6 cellular contexts compared by ENCODE assay signal in genomic region chr4:683982-684571, GRCh38. TPM values are rescaled to one million over a fixed set of nuclear protein-coding genes. Genes with fewer than 3 reads are reported as not detected.
DNase-seq lines count a peak whose midpoint lies in the region; ATAC-seq, FAIRE-seq and TF ChIP-seq lines count a peak whose summit lies in the region.

No MANE protein-coding gene starts in this region.

- peaks cover 6% of the 10 kb centered on the region for H3K27me3 Mint-ChIP-seq in activated T-cell treated with anti-CD3 and anti-CD28 coated beads, Interleukin-2, amount 50 U/mL, for 72 hours (ENCODE audit: low read depth)

- TF ChIP-seq CTCF in AG09319 (IDR thresholded peaks at IDR 0.05; ENCODE audit: low read depth, low read length) (peak; percentile 80), HL-60 (IDR thresholded peaks at IDR 0.05; ENCODE audit: insufficient read depth, low read length) (peak; percentile 58)

- no peaks in the 10 kb centered on the region for H3K9me3 Mint-ChIP-seq in activated T-cell treated with anti-CD3 and anti-CD28 coated beads, Interleukin-2, amount 50 U/mL, for 72 hours

- no peak overlapping the region for H3K27ac Mint-ChIP-seq in activated T-cell treated with anti-CD3 and anti-CD28 coated beads, Interleukin-2, amount 50 U/mL, for 72 hours

- H3K4me3 Mint-ChIP-seq in activated T-cell treated with anti-CD3 and anti-CD28 coated beads, Interleukin-2, amount 50 U/mL, for 72 hours: no peak overlapping the region

- DNase-seq in AG09319 (ENCODE audit: extremely low read depth, low read depth) (no peak), HL-60 (ENCODE audit: low read depth in 1 of 2, low spot score in 1 of 2) (peak in 1 of 2 experiments; percentile 27), inferior parietal cortex (ENCODE audit: extremely low spot score) (peak; percentile 66), GM19239 (ENCODE audit: insufficient read length, low spot score) (no peak)
- DNase-seq in activated T-cell treated with anti-CD3 and anti-CD28 coated beads, Interleukin-2, amount 50 U/mL, for 72 hours: peak; percentile 44 to 58

- peaks cover 6% of the 10 kb centered on the region for H3K27me3 ChIP-seq in HL-60 (ENCODE audit: insufficient read depth, poor library complexity, severe bottlenecking)

- H3K27ac ChIP-seq in HL-60 (replicated peaks): no peak overlapping the region

- FAIRE-seq in GM19239 (lab: Jason Lieb, UNC): no peak

- peak; percentile 23 to 33 for ATAC-seq in activated T-cell treated with anti-CD3 and anti-CD28 coated beads, Interleukin-2, amount 50 U/mL, for 72 hours (replicated peaks in 1 of 2)
- ATAC-seq in GM19397 (IDR thresholded peaks at IDR 0.05; ENCODE audit: unreplicated experiment): no peak

- H3K36me3 Mint-ChIP-seq in activated T-cell treated with anti-CD3 and anti-CD28 coated beads, Interleukin-2, amount 50 U/mL, for 72 hours (ENCODE audit: insufficient read depth in 2 of 2): no peaks in the 10 kb centered on the region

- H3K4me1 Mint-ChIP-seq in activated T-cell treated with anti-CD3 and anti-CD28 coated beads, Interleukin-2, amount 50 U/mL, for 72 hours (ENCODE audit: low read depth): peaks cover 6% of the 10 kb centered on the region

- H3K4me3 ChIP-seq in HL-60 (replicated peaks; ENCODE audit: insufficient read depth, low read length): no peak overlapping the region

RNA-seq across cellular contexts. Expression of gene SLC49A3, which starts 4.9 kb away (rescaled TPM):
- under 1 TPM; 0.29 to 0.37 TPM for total RNA-seq in activated T-cell treated with anti-CD3 and anti-CD28 coated beads, Interleukin-2, amount 50 U/mL, for 72 hours

RNA-seq across cellular contexts. Expression of gene MYL5, which starts 9.7 kb away (rescaled TPM):
- total RNA-seq in activated T-cell treated with anti-CD3 and anti-CD28 coated beads, Interleukin-2, amount 50 U/mL, for 72 hours: 10 to 100 TPM; 21.3 TPM

RNA-seq across cellular contexts. Expression of gene ATP5ME, which starts 10.0 kb away (rescaled TPM):
- total RNA-seq in activated T-cell treated with anti-CD3 and anti-CD28 coated beads, Interleukin-2, amount 50 U/mL, for 72 hours: 100 to 1,000 TPM; 108 to 125 TPM

RNA-seq across cellular contexts. Expression of gene PCGF3, which starts 21.6 kb away (rescaled TPM):
- total RNA-seq in activated T-cell treated with anti-CD3 and anti-CD28 coated beads, Interleukin-2, amount 50 U/mL, for 72 hours: 10 to 100 TPM; 31.5 to 35.5 TPM

RNA-seq across cellular contexts. Expression of gene PDE6B, which starts 58.7 kb away (rescaled TPM):
- 10 to 100 TPM; 14.0 to 18.9 TPM for total RNA-seq in activated T-cell treated with anti-CD3 and anti-CD28 coated beads, Interleukin-2, amount 50 U/mL, for 72 hours

Comparison
In these comparisons a context has a peak if more than half of its experiments do, and no peak if none do; other contexts are left out.
1. DNase-seq: peak in activated T-cell treated with anti-CD3 and anti-CD28 coated beads, Interleukin-2, amount 50 U/mL, for 72 hours (2 of 2) and inferior parietal cortex (single experiment); none in AG09319 (single experiment) and GM19239 (single experiment).